ENCODE assay signal across 25 cellular contexts in genomic region chr17:27550974-27551505, GRCh38.
DNase-seq lines count a peak whose midpoint lies in the region; ATAC-seq and TF ChIP-seq lines count a peak whose summit lies in the region.
"Had no signal": no experiment of that assay in that cellular context is flagged by ENCODE, and none has a peak within 500 bp of the region (broad histone marks: within the 10 kb centered on the region; RNA-seq: fewer than 3 reads in every experiment).

No MANE protein-coding gene starts in this region.

- H3K4me1 Mint-ChIP-seq in Caco-2 (ENCODE audit: low read depth, unreplicated experiment) = peaks cover 53% of the 10 kb centered on the region

- H3K4me3 ChIP-seq in Caco-2 (ENCODE audit: low read depth, low read length) (peak overlapping the region; percentile 37), HCT116 (replicated peaks in 1 of 2; ENCODE audit: low read depth in 1 of 2, low read length in 2 of 2) (peak overlapping the region in 1 of 2 experiments; percentile 29; a peak in 1 of 4 replicates), RWPE2 (ENCODE audit: severe bottlenecking) (no peak overlapping the region), hepatocyte (no peak overlapping the region), gastroesophageal sphincter (no peak overlapping the region)
- H3K4me3 ChIP-seq: HAP-1, heart right ventricle, thyroid gland had no signal

- H4K20me1 ChIP-seq in HCT116 (ENCODE audit: insufficient read depth) = no peaks in the 10 kb centered on the region
- H4K20me1 ChIP-seq in hepatocyte (ENCODE audit: insufficient read depth, poor library complexity, severe bottlenecking) = no peaks in the 10 kb centered on the region

- intact Hi-C loops in Caco-2 (cut with micrococcal nuclease; ENCODE audit: unreplicated experiment) (loop anchor here (1.0 to 5.0 kb wide), 2 partner anchors 16 to 99 kb away; no protein-coding TSS in a partner anchor), HCT116 (cut with micrococcal nuclease) (loop anchor here (5.0 kb wide), 1 partner anchor 59 kb away; no protein-coding TSS in a partner anchor)

- RAD21 ChIA-PET in HCT116 (lab: Charles Lee; ENCODE audit: low non-redundant PET in 1 of 2, low total read pairs in 2 of 2, uncharacterized antibody in 2 of 2, unreplicated experiment in 2 of 2) = no interaction called here

- H3K27ac ChIP-seq in HCT116 (ENCODE audit: low read depth, low read length) = peak overlapping the region; percentile 78
- peak overlapping the region; percentile 28 for H3K27ac ChIP-seq in RWPE2 (ENCODE audit: poor library complexity, severe bottlenecking)
- H3K27ac ChIP-seq in hepatocyte = peak overlapping the region; percentile 88
- no peak overlapping the region for H3K27ac ChIP-seq in gastroesophageal sphincter
- H3K27ac ChIP-seq: heart right ventricle, thyroid gland had no signal

- H3K27me3 ChIP-seq in Caco-2 (replicated peaks; ENCODE audit: control insufficient read depth, insufficient read depth, low read length) = no peaks in the 10 kb centered on the region
- no peaks in the 10 kb centered on the region for H3K27me3 ChIP-seq in HCT116 (ENCODE audit: insufficient read depth, low read length)
- H3K27me3 ChIP-seq in RWPE2 (ENCODE audit: insufficient read depth, poor library complexity, severe bottlenecking) = no peaks in the 10 kb centered on the region
- no peaks in the 10 kb centered on the region for H3K27me3 ChIP-seq in hepatocyte
- H3K27me3 ChIP-seq in gastroesophageal sphincter = no peaks in the 10 kb centered on the region
- H3K27me3 ChIP-seq: heart right ventricle, Peyer's patch, thyroid gland had no signal

- H2AFZ ChIP-seq in HCT116 (ENCODE audit: low read depth, low read length, poor library complexity, severe bottlenecking) (no peak overlapping the region), hepatocyte (no peak overlapping the region)

- H3K4me2 ChIP-seq in HCT116 (ENCODE audit: low read length) (peak overlapping the region; percentile 76), hepatocyte (peak overlapping the region; percentile 48)

- H3K9me2 ChIP-seq in HCT116 (ENCODE audit: insufficient read depth) (no peaks in the 10 kb centered on the region), hepatocyte (replicated peaks; ENCODE audit: insufficient read depth) (no peaks in the 10 kb centered on the region)

- H3K36me3 Mint-ChIP-seq in Caco-2 (ENCODE audit: insufficient read depth, unreplicated experiment) = peaks cover 44% of the 10 kb centered on the region

- TF ChIP-seq POLR2A in HCT116 (IDR thresholded peaks at IDR 0.05; ENCODE audit: borderline replicate concordance, extremely low read depth, insufficient read depth, insufficient read length) (no peak), gastroesophageal sphincter (IDR thresholded peaks at IDR 0.05) (no peak)

- no peaks in the 10 kb centered on the region for H3K27me3 Mint-ChIP-seq in Caco-2 (ENCODE audit: insufficient read depth, unreplicated experiment)
- H3K27me3 Mint-ChIP-seq: activated B cell treated with CpG ODN at 0.5 μM for 24 hours; activated CD4-positive, alpha-beta memory T cell treated with anti-CD3 and anti-CD28 coated beads, Interleukin-2, amount 10 ng/mL, durations not matched to agents 7 days and 5 days; central memory CD8-positive, alpha-beta T cell; progenitor cell of endocrine pancreas had no signal

- no peak for TF ChIP-seq EP300 in gastroesophageal sphincter (IDR thresholded peaks at IDR 0.05)

- TF ChIP-seq CTCF in Caco-2 (IDR thresholded peaks at IDR 0.05; ENCODE audit: insufficient read depth in 1 of 2, low read depth in 1 of 2, low read length in 1 of 2, severe bottlenecking in 1 of 2, unreplicated experiment in 1 of 2) (no peak), HCT116 (IDR thresholded peaks at IDR 0.05 in 2 of 3, conservative IDR thresholded peaks at IDR 0.05 in 1 of 3; ENCODE audit: borderline replicate concordance in 1 of 3, insufficient read depth in 1 of 3, low read depth in 2 of 3, low read length in 2 of 3) (no peak), RWPE2 (IDR thresholded peaks at IDR 0.05; ENCODE audit: poor library complexity, severe bottlenecking) (no peak), hepatocyte (IDR thresholded peaks at IDR 0.05; ENCODE audit: poor library complexity) (no peak), gastroesophageal sphincter (IDR thresholded peaks at IDR 0.05) (no peak)

- H3K36me3 ChIP-seq in Caco-2 (ENCODE audit: control insufficient read depth, insufficient read depth, low read length) (peaks cover 9% of the 10 kb centered on the region; the same call in 1 of the 2 replicates), HCT116 (ENCODE audit: control insufficient read depth in 1 of 2, insufficient read depth in 2 of 2, low read length in 2 of 2) (no peaks in the 10 kb centered on the region), RWPE2 (ENCODE audit: low read depth) (no peaks in the 10 kb centered on the region), hepatocyte (replicated peaks; ENCODE audit: insufficient read depth, low read depth) (peaks cover 6% of the 10 kb centered on the region), gastroesophageal sphincter (peaks cover 0 to 4% of the 10 kb centered on the region in 2 donors)
- H3K36me3 ChIP-seq: HAP-1, Peyer's patch, thyroid gland had no signal

- H3K27ac Mint-ChIP-seq in Caco-2 (ENCODE audit: unreplicated experiment) = peak overlapping the region; percentile 86
- H3K27ac Mint-ChIP-seq: activated B cell treated with CpG ODN at 0.5 μM for 24 hours; activated CD4-positive, alpha-beta memory T cell treated with anti-CD3 and anti-CD28 coated beads, Interleukin-2, amount 10 ng/mL, durations not matched to agents 7 days and 5 days; activated naive CD4-positive, alpha-beta T cell treated with anti-CD3 and anti-CD28 coated beads for 36 hours; CD8-positive, alpha-beta T cell; T-helper 2 cell treated with Interferon-gamma antibody and Interleukin-4, amounts not matched to agents 5 μg/mL and 100 μg/mL, for 36 hours had no signal

- CTCF ChIA-PET in Caco-2 (lab: Charles Lee) = interaction anchor here (0.9 to 1.9 kb wide), 4 partner anchors 11 to 104 kb away, joined by 3 to 8 read pairs (median 4); no protein-coding TSS in a partner anchor
- CTCF ChIA-PET in HCT116 (lab: Charles Lee) = interaction anchor here (0.8 kb wide), 1 partner anchor 28 kb away, joined by 3 read pairs; no protein-coding TSS in a partner anchor

- peak overlapping the region; percentile 79 for H3K4me3 Mint-ChIP-seq in Caco-2 (ENCODE audit: unreplicated experiment)
- H3K4me3 Mint-ChIP-seq: activated B cell treated with CpG ODN at 0.5 μM for 24 hours; activated CD4-positive, alpha-beta memory T cell treated with anti-CD3 and anti-CD28 coated beads, Interleukin-2, amount 10 ng/mL, durations not matched to agents 7 days and 5 days; activated naive CD4-positive, alpha-beta T cell treated with anti-CD3 and anti-CD28 coated beads for 36 hours; CD8-positive, alpha-beta T cell; central memory CD8-positive, alpha-beta T cell; T-helper 2 cell treated with Interferon-gamma antibody and Interleukin-4, amounts not matched to agents 5 μg/mL and 100 μg/mL, for 36 hours had no signal

- H3K79me2 ChIP-seq in HCT116 (ENCODE audit: insufficient read depth, low read length) (no peaks in the 10 kb centered on the region), hepatocyte (peaks cover 66% of the 10 kb centered on the region)

- no peak for TF ChIP-seq RAD21 in HCT116 (IDR thresholded peaks at IDR 0.05; ENCODE audit: low read depth)

- POLR2A ChIA-PET in Caco-2 (lab: Charles Lee) (no interaction called here), HCT116 (lab: Charles Lee) (no interaction called here)

- no peak for DNase-seq in Caco-2
- no peak for DNase-seq in HCT116 (ENCODE audit: low read depth, low spot score)
- DNase-seq in RWPE2 (ENCODE audit: low spot score) = no peak
- DNase-seq in hepatocyte (ENCODE audit: low spot score) = no peak
- DNase-seq in activated CD4-positive, alpha-beta T cell treated with anti-CD3 and anti-CD28 coated beads for 1 hour = no peak
- DNase-seq: activated B cell treated with CpG ODN at 0.5 μM for 24 hours; activated CD4-positive, alpha-beta memory T cell treated with anti-CD3 and anti-CD28 coated beads, Interleukin-2, amount 10 ng/mL, durations not matched to agents 7 days and 5 days; activated naive CD4-positive, alpha-beta T cell treated with anti-CD3 and anti-CD28 coated beads for 36 hours; activated T-cell treated with anti-CD3 and anti-CD28 coated beads for 4 hours; anterior cingulate cortex; CD8-positive, alpha-beta T cell; heart right ventricle; NCI-H1092 treated with DMSO at 0.1 percent for 48 hours; NCI-H82; stimulated activated CD4-positive, alpha-beta T cell treated with anti-CD3 and anti-CD28 coated beads, Interleukin-2, amount 100 ng/mL, for 24 hours; stimulated activated naive CD4-positive, alpha-beta T cell; thyroid gland had no signal

- H3K4me1 ChIP-seq in Caco-2 (peaks cover 60% of the 10 kb centered on the region), HCT116 (ENCODE audit: control insufficient read depth in 1 of 2, insufficient read depth in 2 of 2, low read length in 2 of 2) (peaks cover 51 to 55% of the 10 kb centered on the region in 2 experiments), RWPE2 (ENCODE audit: insufficient read depth, poor library complexity, severe bottlenecking) (peaks cover 22% of the 10 kb centered on the region), hepatocyte (ENCODE audit: insufficient read depth) (peaks cover 37% of the 10 kb centered on the region), gastroesophageal sphincter (peaks cover 0 to 36% (median 20%) of the 10 kb centered on the region in 3 donors)
- H3K4me1 ChIP-seq: HAP-1 had no signal

- no peaks in the 10 kb centered on the region for H3K9me3 ChIP-seq in Caco-2
- H3K9me3 ChIP-seq in HCT116 (ENCODE audit: control insufficient read depth in 1 of 2, insufficient read depth in 1 of 2, low read depth in 1 of 2, low read length in 2 of 2) = no peaks in the 10 kb centered on the region
- H3K9me3 ChIP-seq in RWPE2 (ENCODE audit: severe bottlenecking) = no peaks in the 10 kb centered on the region
- H3K9me3 ChIP-seq in hepatocyte (ENCODE audit: low read depth) = no peaks in the 10 kb centered on the region
- H3K9me3 ChIP-seq in gastroesophageal sphincter = no peaks in the 10 kb centered on the region
- H3K9me3 ChIP-seq: HAP-1, heart right ventricle, Peyer's patch, thyroid gland had no signal

- 93% methylated on average over 3 of the region's 3 CpGs for WGBS in hepatocyte (ENCODE audit: low lambda C conversion rate, missing lambda C conversion rate)
- 84 to 93% methylated on average over 3 of the region's 3 CpGs for WGBS in gastroesophageal sphincter (ENCODE audit: low coverage in 1 of 2), 2 donors

- H3K9ac ChIP-seq in HCT116 (ENCODE audit: low read length) = peak overlapping the region; percentile 31

- BruUV-seq in Caco-2 (replicated peaks; lab: Mats Ljungman, UMichigan) (TSS peak; percentile 72), HCT116 (replicated peaks; lab: Mats Ljungman, UMichigan) (no TSS peak)

- H3K9me3 Mint-ChIP-seq in Caco-2 (ENCODE audit: unreplicated experiment) = no peaks in the 10 kb centered on the region
- H3K9me3 Mint-ChIP-seq: activated B cell treated with CpG ODN at 0.5 μM for 24 hours; activated CD4-positive, alpha-beta memory T cell treated with anti-CD3 and anti-CD28 coated beads, Interleukin-2, amount 10 ng/mL, durations not matched to agents 7 days and 5 days; activated naive CD4-positive, alpha-beta T cell treated with anti-CD3 and anti-CD28 coated beads for 36 hours; CD8-positive, alpha-beta T cell; central memory CD8-positive, alpha-beta T cell; T-helper 2 cell treated with Interferon-gamma antibody and Interleukin-4, amounts not matched to agents 5 μg/mL and 100 μg/mL, for 36 hours had no signal

- ATAC-seq in HCT116 = no peak
- ATAC-seq in RWPE2 (ENCODE audit: low read depth) = no peak
- ATAC-seq in GM18519 (IDR thresholded peaks at IDR 0.05; ENCODE audit: low FRiP score, unreplicated experiment) = no peak
- ATAC-seq in gastroesophageal sphincter = no peak
- ATAC-seq: CD8-positive, alpha-beta T cell; heart right ventricle; left lobe of liver had no signal

Comparison
In these comparisons a context has a peak if more than half of its experiments do, and no peak if none do; other contexts are left out.
1. H3K27ac ChIP-seq: peak in HCT116 (single experiment), RWPE2 (single experiment) and hepatocyte (single experiment); none in gastroesophageal sphincter (0 of 4).